ENCODE assay signal across 1 cellular context in genomic region chr7:35670856-35671569, GRCh38.
TF ChIP-seq lines count a peak whose summit lies in the region.

No MANE protein-coding gene starts in this region.

TF ChIP-seq in IMR-90, 13 proteins besides CTCF, POLR2A, EP300 and RAD21:
- TF ChIP-seq ELK1 (IDR thresholded peaks at IDR 0.05; ENCODE audit: borderline replicate concordance, low read depth, low read length) (no peak), NFE2L2 (IDR thresholded peaks at IDR 0.05; ENCODE audit: low read depth, low read length) (peak; percentile 33; the same call in 1 of the 2 replicates)
